28 cellular contexts compared by ENCODE assay signal in the genomic region with DNA sequence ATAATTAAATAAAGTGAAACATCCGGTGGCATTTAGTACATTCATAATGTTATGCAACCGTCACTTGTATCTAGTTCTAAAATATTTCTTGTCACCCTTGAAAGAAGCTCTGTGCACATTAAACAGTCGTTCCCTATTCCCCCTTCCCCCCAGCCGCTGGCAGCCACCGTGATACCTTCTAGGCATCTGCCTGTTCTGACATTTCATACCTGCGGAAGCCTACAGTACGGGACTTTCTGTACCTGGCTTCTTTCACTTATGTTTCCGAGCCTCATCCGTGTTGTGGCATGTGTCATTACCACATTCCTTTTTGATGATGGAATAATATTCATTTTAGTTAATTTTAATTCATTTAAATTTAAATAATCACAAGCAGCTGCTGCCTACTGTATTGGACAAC. TPM values are rescaled to one million over a fixed set of nuclear protein-coding genes. Genes with fewer than 3 reads are reported as not detected.
"Had no signal": no experiment of that assay in that cellular context is flagged by ENCODE, and none has a peak within 500 bp of the region (broad histone marks: within the 10 kb centered on the region; RNA-seq: fewer than 3 reads in every experiment).

No MANE protein-coding gene starts in this region.

- FAIRE-seq: TTC549 had no signal

- H3K4me3 ChIP-seq: ascending aorta, breast epithelium, SJSA1 had no signal

- H3K27me3 Mint-ChIP-seq: activated naive CD4-positive, alpha-beta T cell treated with anti-CD3 and anti-CD28 coated beads, Interleukin-2, amount 50 U/mL, for 24 hours; activated T-cell treated with anti-CD3 and anti-CD28 coated beads, Interleukin-2, amount 50 U/mL, for 24 hours had no signal

- H3K36me3 Mint-ChIP-seq: activated naive CD4-positive, alpha-beta T cell treated with anti-CD3 and anti-CD28 coated beads, Interleukin-2, amount 50 U/mL, for 24 hours; activated naive CD8-positive, alpha-beta T cell treated with anti-CD3 and anti-CD28 coated beads, Interleukin-2, amount 10 ng/mL, durations not matched to agents 7 days and 5 days had no signal

- H3K9me3 Mint-ChIP-seq: activated CD4-positive, alpha-beta T cell treated with anti-CD3 and anti-CD28 coated beads, Interleukin-2, amount 10 ng/mL, durations not matched to agents 7 days and 5 days; activated naive CD4-positive, alpha-beta T cell treated with anti-CD3 and anti-CD28 coated beads, Interleukin-2, amount 50 U/mL, for 24 hours; activated naive CD8-positive, alpha-beta T cell treated with anti-CD3 and anti-CD28 coated beads, Interleukin-2, amount 10 ng/mL, durations not matched to agents 7 days and 5 days; activated T-cell treated with anti-CD3 and anti-CD28 coated beads, Interleukin-2, amount 50 U/mL, for 24 hours; activated T-helper 2 cell treated with anti-CD3 and anti-CD28 coated beads, Interferon-gamma antibody, Interleukin-2, Interleukin-4, amounts not matched to agents 10 μg/mL and 5 μg/mL and 100 μg/mL, durations not matched to agents 14 hours and 24 hours and 36 hours; T-helper 1 cell treated with Interleukin-12 subunit alpha and Interleukin-12 subunit beta and Interleukin-4 antibody, amounts not matched to agents 30 μg/mL and 1 μg/mL, for 36 hours; T-helper 2 cell treated with Interferon-gamma antibody and Interleukin-4, amounts not matched to agents 5 μg/mL and 100 μg/mL, for 36 hours had no signal

- H3K27me3 ChIP-seq: ascending aorta, breast epithelium, SJSA1 had no signal

- H3K27ac ChIP-seq: ascending aorta, breast epithelium, SJSA1 had no signal

- H3K4me1 ChIP-seq: ascending aorta had no signal

- H3K9ac ChIP-seq: SK-N-SH had no signal

- H3K9me3 ChIP-seq: ascending aorta, breast epithelium, SJSA1, SK-N-SH had no signal

- H3K36me3 ChIP-seq: ascending aorta, breast epithelium, SJSA1 had no signal

- H3K4me2 ChIP-seq: SK-N-SH had no signal

- DNase-seq: activated CD4-positive, alpha-beta T cell treated with anti-CD3 and anti-CD28 coated beads, Interleukin-2, amount 10 ng/mL, durations not matched to agents 7 days and 5 days; activated CD4-positive, alpha-beta T cell treated with anti-CD3 and anti-CD28 coated beads, Interleukin-2, amount 50 U/mL, for 48 hours; activated CD8-positive, alpha-beta T cell treated with anti-CD3 and anti-CD28 coated beads, Interleukin-2, amount 10 ng/mL, durations not matched to agents 7 days and 5 days; activated gamma-delta T cell; activated naive CD4-positive, alpha-beta T cell treated with Interleukin-2 at 50 U/mL for 16 hours; activated naive CD8-positive, alpha-beta T cell treated with anti-CD3 and anti-CD28 coated beads, Interleukin-2, amount 10 ng/mL, durations not matched to agents 7 days and 5 days; activated T-cell treated with anti-CD3 and anti-CD28 coated beads, Interleukin-2, amount 50 U/mL, for 24 hours; amygdala; caudate nucleus; NCI-H1105; NCI-H1417 treated with DMSO at 0.1 percent for 48 hours; NCI-H187 treated with DMSO at 0.1 percent for 48 hours; NCI-H2081; NCI-H226; NCI-H446 treated with DMSO at 0.1 percent for 48 hours; NCI-H524; SHP77 treated with DMSO at 0.1 percent for 48 hours; SK-N-SH had no signal

- H3K4me3 Mint-ChIP-seq: activated CD4-positive, alpha-beta T cell treated with anti-CD3 and anti-CD28 coated beads, Interleukin-2, amount 10 ng/mL, durations not matched to agents 7 days and 5 days; activated CD8-positive, alpha-beta T cell treated with anti-CD3 and anti-CD28 coated beads, Interleukin-2, amount 10 ng/mL, durations not matched to agents 7 days and 5 days; activated naive CD4-positive, alpha-beta T cell treated with anti-CD3 and anti-CD28 coated beads, Interleukin-2, amount 50 U/mL, for 24 hours; activated naive CD8-positive, alpha-beta T cell treated with anti-CD3 and anti-CD28 coated beads, Interleukin-2, amount 10 ng/mL, durations not matched to agents 7 days and 5 days; activated T-cell treated with anti-CD3 and anti-CD28 coated beads, Interleukin-2, amount 50 U/mL, for 24 hours; T-helper 1 cell treated with Interleukin-12 subunit alpha and Interleukin-12 subunit beta and Interleukin-4 antibody, amounts not matched to agents 30 μg/mL and 1 μg/mL, for 36 hours; T-helper 2 cell treated with Interferon-gamma antibody and Interleukin-4, amounts not matched to agents 5 μg/mL and 100 μg/mL, for 36 hours had no signal

- H3K27ac Mint-ChIP-seq: activated CD4-positive, alpha-beta T cell treated with anti-CD3 and anti-CD28 coated beads, Interleukin-2, amount 10 ng/mL, durations not matched to agents 7 days and 5 days; activated CD8-positive, alpha-beta T cell treated with anti-CD3 and anti-CD28 coated beads, Interleukin-2, amount 10 ng/mL, durations not matched to agents 7 days and 5 days; activated naive CD4-positive, alpha-beta T cell treated with anti-CD3 and anti-CD28 coated beads, Interleukin-2, amount 50 U/mL, for 24 hours; activated naive CD8-positive, alpha-beta T cell treated with anti-CD3 and anti-CD28 coated beads, Interleukin-2, amount 10 ng/mL, durations not matched to agents 7 days and 5 days; activated T-cell treated with anti-CD3 and anti-CD28 coated beads, Interleukin-2, amount 50 U/mL, for 24 hours; activated T-helper 2 cell treated with anti-CD3 and anti-CD28 coated beads, Interferon-gamma antibody, Interleukin-2, Interleukin-4, amounts not matched to agents 10 μg/mL and 5 μg/mL and 100 μg/mL, durations not matched to agents 14 hours and 24 hours and 36 hours; T-helper 1 cell treated with Interleukin-12 subunit alpha and Interleukin-12 subunit beta and Interleukin-4 antibody, amounts not matched to agents 30 μg/mL and 1 μg/mL, for 36 hours; T-helper 2 cell treated with Interferon-gamma antibody and Interleukin-4, amounts not matched to agents 5 μg/mL and 100 μg/mL, for 36 hours had no signal

RNA-seq across cellular contexts. Expression of gene SFRP5, which starts 13.9 kb away (rescaled TPM):
- total RNA-seq: activated CD4-positive, alpha-beta T cell treated with anti-CD3 and anti-CD28 coated beads, Interleukin-2, amount 10 ng/mL, durations not matched to agents 7 days and 5 days; activated T-helper 2 cell treated with anti-CD3 and anti-CD28 coated beads, Interferon-gamma antibody, Interleukin-2, Interleukin-4, amounts not matched to agents 10 μg/mL and 5 μg/mL and 100 μg/mL, durations not matched to agents 14 hours and 24 hours and 36 hours; ascending aorta; M059J; RPMI7951; SJSA1 had no signal
- polyA plus RNA-seq: SK-N-SH had no signal
